ENCODE assay signal across 8 cellular contexts in the genomic region with DNA sequence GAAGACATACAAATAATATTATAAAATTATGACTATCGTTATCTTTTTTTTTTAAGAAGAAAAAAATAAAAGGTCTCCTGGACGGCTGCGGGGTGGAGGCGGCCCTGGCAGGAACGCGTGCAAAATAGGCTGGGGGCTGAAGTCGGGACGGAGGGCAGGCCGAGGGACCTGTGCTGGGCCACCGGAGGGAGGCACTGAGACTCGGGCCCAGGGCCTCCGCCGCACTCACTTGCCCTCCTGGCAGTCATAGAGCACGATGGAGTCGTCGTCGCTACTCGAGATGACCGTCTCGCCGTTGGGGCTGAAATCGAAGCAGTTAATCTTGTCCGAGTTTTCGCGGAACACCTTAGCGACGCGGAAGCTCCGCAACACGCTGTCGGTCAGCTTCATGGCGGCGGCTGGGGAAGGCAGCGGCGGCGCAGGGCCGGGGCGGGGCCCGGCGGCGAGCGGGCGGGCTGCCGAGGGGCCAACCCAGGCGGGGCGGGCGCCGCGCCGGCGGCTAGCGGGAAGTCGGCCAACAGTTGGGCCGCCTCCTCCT. TPM values are rescaled to one million over a fixed set of nuclear protein-coding genes. Genes with fewer than 3 reads are reported as not detected.
DNase-seq lines count a peak whose midpoint lies in the region; ATAC-seq and TF ChIP-seq lines count a peak whose summit lies in the region.

No MANE protein-coding gene starts in this region.

- H3K4me1 ChIP-seq in A673 (ENCODE audit: insufficient read depth, low read length, poor library complexity, severe bottlenecking) (peaks cover 7% of the 10 kb centered on the region), right cardiac atrium (ENCODE audit: control insufficient read depth, insufficient read depth, low read length) (peaks cover 8% of the 10 kb centered on the region), sigmoid colon (peaks cover 0 to 56% (median 53%) of the 10 kb centered on the region in 4 donors)

- TF ChIP-seq POLR2A in GM18505 (IDR thresholded peaks at IDR 0.05; ENCODE audit: borderline replicate concordance, extremely low read depth, insufficient read depth, insufficient read length) (peak; percentile 77), sigmoid colon (IDR thresholded peaks at IDR 0.05) (no peak)

- POLR2A ChIA-PET in A673 (lab: Charles Lee; ENCODE audit: low non-redundant PET): interaction anchor here (1.1 kb wide), 1 partner anchor 42 kb away, joined by 3 read pairs; no protein-coding TSS in a partner anchor

- peaks cover 9% of the 10 kb centered on the region for H3K36me3 Mint-ChIP-seq in activated naive CD8-positive, alpha-beta T cell

- no peaks in the 10 kb centered on the region for H3K9me3 Mint-ChIP-seq in activated naive CD8-positive, alpha-beta T cell (ENCODE audit: low read depth)

- intact Hi-C loops in A673 (cut with micrococcal nuclease; ENCODE audit: unreplicated experiment) (loop anchor here (5.0 kb wide), 1 partner anchor 36 kb away; no protein-coding TSS in a partner anchor), right cardiac atrium (cut with DNase I) (loop anchor here in 2 of 4 donors (5.0 to 10.0 kb wide), 2 partner anchors 46 to 273 kb away; no protein-coding TSS in a partner anchor), sigmoid colon (cut with DNase I) (loop anchor here (2.0 to 10.0 kb wide), 2 partner anchors 39 to 407 kb away; a partner anchor contains a TSS)

- peaks cover 68% of the 10 kb centered on the region for H3K4me1 Mint-ChIP-seq in activated naive CD8-positive, alpha-beta T cell (ENCODE audit: low read depth)

- no peaks in the 10 kb centered on the region for H3K36me3 ChIP-seq in A673 (ENCODE audit: insufficient read depth, low read length, poor library complexity, severe bottlenecking)
- H3K36me3 ChIP-seq in sigmoid colon: peaks cover 0 to 9% (median 1%) of the 10 kb centered on the region in 4 donors

- H3K4me3 ChIP-seq in A673 (ENCODE audit: low read depth, low read length, poor library complexity, severe bottlenecking) (peak overlapping the region; percentile 74), right cardiac atrium (ENCODE audit: low read length) (peak overlapping the region; percentile 84), sigmoid colon (peak overlapping the region; percentile 61 to 89 (median 83))

- H3K27ac ChIP-seq in A673 (ENCODE audit: low read depth, low read length, poor library complexity, severe bottlenecking) (peak overlapping the region; percentile 89), right cardiac atrium (ENCODE audit: low read length) (peak overlapping the region; percentile 95), sigmoid colon (peak overlapping the region; percentile 94 to 99 (median 96))

- BruUV-seq in A673 (replicated peaks; lab: Mats Ljungman, UMichigan): no TSS peak

- H3K27ac Mint-ChIP-seq in activated naive CD8-positive, alpha-beta T cell: peak overlapping the region; percentile 100

- no peak for TF ChIP-seq EP300 in sigmoid colon (IDR thresholded peaks at IDR 0.05)

- H3K27me3 ChIP-seq in A673 (replicated peaks; ENCODE audit: insufficient read depth, low read depth, low read length, poor library complexity) (no peaks in the 10 kb centered on the region), right cardiac atrium (ENCODE audit: control insufficient read depth, insufficient read depth) (no peaks in the 10 kb centered on the region), sigmoid colon (no peaks in the 10 kb centered on the region)

- H3K27me3 Mint-ChIP-seq in activated naive CD8-positive, alpha-beta T cell: no peaks in the 10 kb centered on the region

- H3K9me3 ChIP-seq in A673 (ENCODE audit: low read depth, low read length, poor library complexity, severe bottlenecking) (no peaks in the 10 kb centered on the region), right cardiac atrium (ENCODE audit: control insufficient read depth, low read length) (no peaks in the 10 kb centered on the region), sigmoid colon (no peaks in the 10 kb centered on the region)

- TF ChIP-seq CTCF in A673 (conservative IDR thresholded peaks at IDR 0.05; ENCODE audit: low read depth, low read length) (no peak), sigmoid colon (IDR thresholded peaks at IDR 0.05) (peak in 3 of 4 experiments; percentile 23 to 49 (median 45))

- CTCF ChIA-PET in A673 (lab: Charles Lee): no interaction called here

- no peak for DNase-seq in A673 (ENCODE audit: low spot score)
- peak; percentile 69 for DNase-seq in NOMO-1 (lab: John Stamatoyannopoulos, UW; ENCODE audit: unreplicated experiment in 2 of 2)
- DNase-seq in right cardiac atrium: peak in 1 of 3 donors; percentile 71
- peak; percentile 83 for DNase-seq in sigmoid colon
- no peak for DNase-seq in T1000 (lab: John Stamatoyannopoulos, UW)

- peak; percentile 58 for ATAC-seq in GM18505 (IDR thresholded peaks at IDR 0.05; ENCODE audit: unreplicated experiment)
- ATAC-seq in HG02885 (IDR thresholded peaks at IDR 0.05; ENCODE audit: poor library complexity, unreplicated experiment): peak; percentile 67
- ATAC-seq in right cardiac atrium: peak; percentile 80 to 82

- peak overlapping the region; percentile 99 for H3K4me3 Mint-ChIP-seq in activated naive CD8-positive, alpha-beta T cell

- WGBS in right cardiac atrium: under 1% methylated on average over 54 of the region's 54 CpGs
- WGBS in sigmoid colon, 2 donors: 0% methylated on average over 54 of the region's 54 CpGs

RNA-seq across cellular contexts. Expression of a gene that starts 0.4 kb away (rescaled TPM):
- total RNA-seq in A673 (2021) (50.1 and 54.3 TPM in 2 replicates), right cardiac atrium (10 to 100 TPM; 61.0 to 65.5 (median 63.2) TPM), sigmoid colon (10 to 100 TPM; 44.4 to 54.9 (median 48.0) TPM)
- polyA plus RNA-seq in right cardiac atrium (36.9 TPM), sigmoid colon (10 to 100 TPM; 22.2 to 50.2 (median 28.4) TPM)

RNA-seq across cellular contexts. Expression of a gene that starts 9.6 kb away (rescaled TPM):
- 4.3 and 5.1 TPM in 2 replicates for total RNA-seq in A673 (2021)
- 1 to 10 TPM; 4.2 to 7.5 (median 6.3) TPM for total RNA-seq in right cardiac atrium
- 8.1 TPM for polyA plus RNA-seq in right cardiac atrium
- total RNA-seq in sigmoid colon: 1 to 10 TPM; 1.6 to 4.6 (median 3.8) TPM
- polyA plus RNA-seq in sigmoid colon: 10 to 100 TPM; 20.4 to 48.2 (median 48.1) TPM

RNA-seq across cellular contexts. Expression of a gene that starts 32.5 kb away (rescaled TPM):
- total RNA-seq in A673 (2021) (3.6 and 5.8 TPM in 2 replicates), right cardiac atrium (10 to 100 TPM; 11.3 to 16.3 (median 14.7) TPM), sigmoid colon (10 to 100 TPM; 21.7 to 28.2 (median 24.8) TPM)
- polyA plus RNA-seq in right cardiac atrium (9.5 TPM), sigmoid colon (10 to 100 TPM in 2 of 3 donors, 1 to 10 TPM in 1; 5.8 to 16.9 (median 11.4) TPM)

RNA-seq across cellular contexts. Expression of a gene that starts 38.1 kb away (rescaled TPM):
- total RNA-seq in A673 (2021) (1.3 and 1.8 TPM in 2 replicates), right cardiac atrium (1 to 10 TPM; 3.0 to 4.0 (median 3.7) TPM), sigmoid colon (1 to 10 TPM; 2.3 to 8.6 (median 6.1) TPM)
- polyA plus RNA-seq in right cardiac atrium (2.6 TPM), sigmoid colon (1 to 10 TPM; 1.2 to 7.7 (median 1.4) TPM)

RNA-seq across cellular contexts. Expression of a gene that starts 39.1 kb away (rescaled TPM):
- 18.3 and 21.0 TPM in 2 replicates for total RNA-seq in A673 (2021)
- 10 to 100 TPM; 32.0 to 70.0 (median 45.0) TPM for total RNA-seq in right cardiac atrium
- 56.5 TPM for polyA plus RNA-seq in right cardiac atrium
- total RNA-seq in sigmoid colon: 10 to 100 TPM; 40.4 to 57.3 (median 50.8) TPM
- 10 to 100 TPM; 62.5 to 79.3 (median 65.3) TPM for polyA plus RNA-seq in sigmoid colon

Comparison
In these comparisons a context has a peak if more than half of its experiments do, and no peak if none do; other contexts are left out.
1. DNase-seq: peak in NOMO-1 (2 of 2) and sigmoid colon (single experiment); none in A673 (single experiment) and T1000 (single experiment).
2. Peak in every context shown above with its lines, with median percentiles within 50 percentile points of each other: H3K27ac ChIP-seq, H3K4me3 ChIP-seq and ATAC-seq.